9 cellular contexts compared by ENCODE assay signal in genomic region chr3:153164009-153164550, GRCh38. TPM values are rescaled to one million over a fixed set of nuclear protein-coding genes. Genes with fewer than 3 reads are reported as not detected.
A peak's percentile ranks its signal among the peaks of the same experiment; 100 is the strongest.
DNase-seq lines count a peak whose midpoint lies in the region; ATAC-seq and TF ChIP-seq lines count a peak whose summit lies in the region.
"Had no signal": no experiment of that assay in that cellular context is flagged by ENCODE, and none has a peak within 500 bp of the region (broad histone marks: within the 10 kb centered on the region; RNA-seq: fewer than 3 reads in every experiment).

No MANE protein-coding gene starts in this region.

- WGBS in stomach, 5 donors: 14 to 23% (median 18%) methylated on average over 3 of the region's 3 CpGs

- TF ChIP-seq EP300 in stomach (IDR thresholded peaks at IDR 0.05): no peak

- no peaks in the 10 kb centered on the region for H3K27me3 Mint-ChIP-seq in activated T-helper 1 cell treated with anti-CD3 and anti-CD28 coated beads, Interleukin-12 subunit alpha, Interleukin-12 subunit beta, Interleukin-2, Interleukin-4 antibody, amounts not matched to agents 30 ng/mL and 10 ng/mL and 1 ng/mL, durations not matched to agents 14 hours and 24 hours and 36 hours (ENCODE audit: insufficient read depth)

- peaks cover 21% of the 10 kb centered on the region for H3K36me3 Mint-ChIP-seq in activated T-helper 1 cell treated with anti-CD3 and anti-CD28 coated beads, Interleukin-12 subunit alpha, Interleukin-12 subunit beta, Interleukin-2, Interleukin-4 antibody, amounts not matched to agents 30 ng/mL and 10 ng/mL and 1 ng/mL, durations not matched to agents 14 hours and 24 hours and 36 hours (ENCODE audit: low read depth)

- no peak for TF ChIP-seq CTCF in stomach (IDR thresholded peaks at IDR 0.05)

- H3K4me1 Mint-ChIP-seq in activated T-helper 1 cell treated with anti-CD3 and anti-CD28 coated beads, Interleukin-12 subunit alpha, Interleukin-12 subunit beta, Interleukin-2, Interleukin-4 antibody, amounts not matched to agents 30 ng/mL and 10 ng/mL and 1 ng/mL, durations not matched to agents 14 hours and 24 hours and 36 hours (ENCODE audit: low read depth): peaks cover 64% of the 10 kb centered on the region

- no peaks in the 10 kb centered on the region for H3K9me3 Mint-ChIP-seq in activated T-helper 1 cell treated with anti-CD3 and anti-CD28 coated beads, Interleukin-12 subunit alpha, Interleukin-12 subunit beta, Interleukin-2, Interleukin-4 antibody, amounts not matched to agents 30 ng/mL and 10 ng/mL and 1 ng/mL, durations not matched to agents 14 hours and 24 hours and 36 hours

- DNase-seq in DMS 273 (lab: John Stamatoyannopoulos, UW; ENCODE audit: unreplicated experiment): peak; percentile 29
- no peak for DNase-seq in DMS 273 treated with DMSO at 0.1 percent for 48 hours (lab: John Stamatoyannopoulos, UW)
- DNase-seq in activated T-helper 1 cell treated with anti-CD3 and anti-CD28 coated beads, Interleukin-12 subunit alpha, Interleukin-12 subunit beta, Interleukin-2, Interleukin-4 antibody, amounts not matched to agents 30 ng/mL and 10 ng/mL and 1 ng/mL, durations not matched to agents 14 hours and 24 hours and 36 hours (ENCODE audit: low spot score): no peak
- DNase-seq in stomach: no peak
- DNase-seq in posterior cingulate gyrus: no peak
- DNase-seq in activated CD8-positive, alpha-beta memory T cell treated with anti-CD3 and anti-CD28 coated beads, Interleukin-2, amount 50 U/mL, for 4 hours: no peak

- TF ChIP-seq POLR2A in stomach (IDR thresholded peaks at IDR 0.05): no peak

- no peaks in the 10 kb centered on the region for H3K27me3 ChIP-seq in stomach

- intact Hi-C loops in activated T-helper 1 cell treated with anti-CD3 and anti-CD28 coated beads, Interleukin-12 subunit alpha, Interleukin-12 subunit beta, Interleukin-2, Interleukin-4 antibody, amounts not matched to agents 30 ng/mL and 10 ng/mL and 1 ng/mL, durations not matched to agents 14 hours and 24 hours and 36 hours (cut with micrococcal nuclease): loop anchor here (5.0 to 10.0 kb wide), 4 partner anchors 431 to 1959 kb away; partner anchors contain the start of genes DHX36, GPR171 and MBNL1
- intact Hi-C loops in stomach (cut with DNase I; ENCODE audit: low total_unique reads) (no loop called here), posterior cingulate gyrus (cut with DNase I) (loop anchor here (2.0 to 10.0 kb wide), 2 partner anchors 121 to 601 kb away; no protein-coding TSS in a partner anchor)

- peak overlapping the region; percentile 93 for H3K27ac Mint-ChIP-seq in activated T-helper 1 cell treated with anti-CD3 and anti-CD28 coated beads, Interleukin-12 subunit alpha, Interleukin-12 subunit beta, Interleukin-2, Interleukin-4 antibody, amounts not matched to agents 30 ng/mL and 10 ng/mL and 1 ng/mL, durations not matched to agents 14 hours and 24 hours and 36 hours

- H3K27ac ChIP-seq in stomach: peak overlapping the region in 4 of 5 donors; percentile 14 to 99 (median 94)
- H3K27ac ChIP-seq: 22Rv1 had no signal

- H3K4me3 ChIP-seq in iPS-18c (ENCODE audit: insufficient read depth, low read depth, low read length) (peak overlapping the region; percentile 89), stomach (peak overlapping the region; percentile 67 to 92 (median 88))

- peaks cover 0 to 2% (median 1%) of the 10 kb centered on the region in 4 donors for H3K36me3 ChIP-seq in stomach

- ATAC-seq in GM21447 (IDR thresholded peaks at IDR 0.05; ENCODE audit: unreplicated experiment): no peak

- peaks cover 23 to 64% (median 43%) of the 10 kb centered on the region in 4 donors for H3K4me1 ChIP-seq in stomach

- H3K9me3 ChIP-seq in iPS-18c (ENCODE audit: control insufficient read depth, insufficient read depth, low read length): no peaks in the 10 kb centered on the region
- H3K9me3 ChIP-seq in stomach: no peaks in the 10 kb centered on the region

- peak overlapping the region; percentile 90 for H3K4me3 Mint-ChIP-seq in activated T-helper 1 cell treated with anti-CD3 and anti-CD28 coated beads, Interleukin-12 subunit alpha, Interleukin-12 subunit beta, Interleukin-2, Interleukin-4 antibody, amounts not matched to agents 30 ng/mL and 10 ng/mL and 1 ng/mL, durations not matched to agents 14 hours and 24 hours and 36 hours

RNA-seq across cellular contexts. Expression of gene RAP2B, which starts 2.1 kb away (rescaled TPM):
- total RNA-seq in activated T-helper 1 cell treated with anti-CD3 and anti-CD28 coated beads, Interleukin-12 subunit alpha, Interleukin-12 subunit beta, Interleukin-2, Interleukin-4 antibody, amounts not matched to agents 30 ng/mL and 10 ng/mL and 1 ng/mL, durations not matched to agents 14 hours and 24 hours and 36 hours: 15.4 and 16.0 TPM in 2 replicates
- total RNA-seq in stomach: 10 to 100 TPM in 4 of 5 donors, 1 to 10 TPM in 1; 1.2 to 30.7 (median 22.2) TPM
- polyA plus RNA-seq in stomach: 1 to 10 TPM; 4.7 to 9.9 (median 4.9) TPM
